In the genomic region with DNA sequence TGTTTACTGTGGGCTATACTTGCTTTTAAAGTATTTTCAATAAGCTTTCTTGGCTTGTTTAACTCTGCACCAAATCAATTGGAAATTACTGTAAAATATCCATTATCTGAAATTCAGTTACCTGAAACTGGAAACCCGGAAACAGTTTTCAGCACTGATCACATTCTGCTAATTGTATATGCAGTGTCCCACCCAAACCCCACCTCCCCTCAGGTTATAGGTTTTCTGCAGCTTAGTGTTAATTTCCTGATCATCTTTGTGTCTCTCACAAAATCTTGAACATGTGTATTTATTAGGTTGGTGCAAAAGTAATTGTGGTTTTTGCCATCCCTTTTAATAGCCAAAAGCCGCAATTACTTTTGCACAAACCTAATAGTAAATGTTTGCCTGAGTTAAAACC, we compare ENCODE assay signal across 8 cellular contexts. TPM values are rescaled to one million over a fixed set of nuclear protein-coding genes. Genes with fewer than 3 reads are reported as not detected.
DNase-seq lines count a peak whose midpoint lies in the region; ATAC-seq, FAIRE-seq and TF ChIP-seq lines count a peak whose summit lies in the region.

No MANE protein-coding gene starts in this region.

- H3K36me3 ChIP-seq in kidney (ENCODE audit: control insufficient read depth in 1 of 2, insufficient read depth in 2 of 2, low read length in 2 of 2), result no peaks in the 10 kb centered on the region
- H3K36me3 ChIP-seq in subcutaneous abdominal adipose tissue (ENCODE audit: control insufficient read depth in 5 of 5, insufficient read depth in 5 of 5, low read length in 5 of 5), result no peaks in the 10 kb centered on the region

- CTCF ChIA-PET in activated CD4-positive, alpha-beta T cell treated with anti-CD3 and anti-CD28 coated beads for 36 hours (lab: Charles Lee), result interaction anchor here (0.6 to 1.3 kb wide), 3 partner anchors 9 to 19 kb away, joined by 3 to 8 read pairs (median 3); no protein-coding TSS in a partner anchor

- peak overlapping the region; percentile 86 to 98 for H3K9ac ChIP-seq in kidney (ENCODE audit: low read length in 2 of 2)
- H3K9ac ChIP-seq in subcutaneous abdominal adipose tissue (ENCODE audit: low read length in 5 of 5), result peak overlapping the region; percentile 81 to 96 (median 93)

- TF ChIP-seq CTCF in kidney (IDR thresholded peaks at IDR 0.05; ENCODE audit: borderline replicate concordance, extremely low read depth, insufficient read depth), result no peak

- peak overlapping the region; percentile 91 for H3K27ac Mint-ChIP-seq in activated CD4-positive, alpha-beta T cell treated with anti-CD3 and anti-CD28 coated beads for 36 hours
- no peak overlapping the region for H3K27ac Mint-ChIP-seq in activated T-helper 1 cell treated with anti-CD3 and anti-CD28 coated beads, Interleukin-12 subunit alpha, Interleukin-12 subunit beta, Interleukin-2, Interleukin-4 antibody, amounts not matched to agents 30 ng/mL and 10 ng/mL and 1 ng/mL, durations not matched to agents 14 hours and 24 hours and 36 hours

- H3K4me1 ChIP-seq in kidney (ENCODE audit: control insufficient read depth in 1 of 2, insufficient read depth in 1 of 2, low read depth in 1 of 2, low read length in 2 of 2) (peaks cover 7 to 9% of the 10 kb centered on the region in 2 donors), subcutaneous abdominal adipose tissue (ENCODE audit: control insufficient read depth in 5 of 5, insufficient read depth in 5 of 5, low read length in 5 of 5) (peaks cover 0 to 31% (median 23%) of the 10 kb centered on the region in 5 donors)

- H3K27me3 ChIP-seq in subcutaneous abdominal adipose tissue (ENCODE audit: control insufficient read depth in 5 of 5, insufficient read depth in 4 of 5, low read length in 5 of 5), result no peaks in the 10 kb centered on the region

- FAIRE-seq in kidney (lab: Jason Lieb, UNC), result no peak

- POLR2A ChIA-PET in activated CD4-positive, alpha-beta T cell treated with anti-CD3 and anti-CD28 coated beads for 36 hours (lab: Charles Lee), result interaction anchor here (0.6 kb wide), 1 partner anchor 36 kb away, joined by 4 read pairs; no protein-coding TSS in a partner anchor

- H3K9me3 Mint-ChIP-seq in activated CD4-positive, alpha-beta T cell treated with anti-CD3 and anti-CD28 coated beads for 36 hours (ENCODE audit: low read depth), result no peaks in the 10 kb centered on the region
- no peaks in the 10 kb centered on the region for H3K9me3 Mint-ChIP-seq in activated T-helper 1 cell treated with anti-CD3 and anti-CD28 coated beads, Interleukin-12 subunit alpha, Interleukin-12 subunit beta, Interleukin-2, Interleukin-4 antibody, amounts not matched to agents 30 ng/mL and 10 ng/mL and 1 ng/mL, durations not matched to agents 14 hours and 24 hours and 36 hours

- peak overlapping the region; percentile 94 for H3K4me3 Mint-ChIP-seq in activated CD4-positive, alpha-beta T cell treated with anti-CD3 and anti-CD28 coated beads for 36 hours
- H3K4me3 Mint-ChIP-seq in activated T-helper 1 cell treated with anti-CD3 and anti-CD28 coated beads, Interleukin-12 subunit alpha, Interleukin-12 subunit beta, Interleukin-2, Interleukin-4 antibody, amounts not matched to agents 30 ng/mL and 10 ng/mL and 1 ng/mL, durations not matched to agents 14 hours and 24 hours and 36 hours, result peak overlapping the region; percentile 95

- H3K9me3 ChIP-seq in kidney (ENCODE audit: control insufficient read depth in 1 of 2, low read length in 2 of 2), result no peaks in the 10 kb centered on the region
- peaks cover 0 to under 1% (median 0%) of the 10 kb centered on the region in 5 donors for H3K9me3 ChIP-seq in subcutaneous abdominal adipose tissue (ENCODE audit: control insufficient read depth in 5 of 5, low read length in 5 of 5)

- peaks cover 5% of the 10 kb centered on the region for H3K36me3 Mint-ChIP-seq in activated CD4-positive, alpha-beta T cell treated with anti-CD3 and anti-CD28 coated beads for 36 hours (ENCODE audit: low read depth)
- H3K36me3 Mint-ChIP-seq in activated T-helper 1 cell treated with anti-CD3 and anti-CD28 coated beads, Interleukin-12 subunit alpha, Interleukin-12 subunit beta, Interleukin-2, Interleukin-4 antibody, amounts not matched to agents 30 ng/mL and 10 ng/mL and 1 ng/mL, durations not matched to agents 14 hours and 24 hours and 36 hours (ENCODE audit: low read depth), result peaks cover 4% of the 10 kb centered on the region

- no peak for DNase-seq in activated CD4-positive, alpha-beta T cell treated with anti-CD3 and anti-CD28 coated beads for 36 hours
- DNase-seq in activated CD4-positive, alpha-beta T cell treated with anti-CD3 and anti-CD28 coated beads, Interleukin-2, amount 50 U/mL, for 1 hour, result no peak
- DNase-seq in activated T-helper 1 cell treated with anti-CD3 and anti-CD28 coated beads, Interleukin-12 subunit alpha, Interleukin-12 subunit beta, Interleukin-2, Interleukin-4 antibody, amounts not matched to agents 30 ng/mL and 10 ng/mL and 1 ng/mL, durations not matched to agents 14 hours and 24 hours and 36 hours (ENCODE audit: low spot score), result no peak
- no peak for DNase-seq in kidney
- no peak for DNase-seq in NCI-H1436 (lab: John Stamatoyannopoulos, UW)
- no peak for DNase-seq in activated CD4-positive, alpha-beta T cell treated with anti-CD3 and anti-CD28 coated beads, Interleukin-2, amount 50 U/mL, for 4 hours

- no peak for ATAC-seq in activated CD4-positive, alpha-beta T cell treated with anti-CD3 and anti-CD28 coated beads for 36 hours
- ATAC-seq in GM19397 (IDR thresholded peaks at IDR 0.05; ENCODE audit: unreplicated experiment), result no peak

- H3K27me3 Mint-ChIP-seq in activated CD4-positive, alpha-beta T cell treated with anti-CD3 and anti-CD28 coated beads for 36 hours, result no peaks in the 10 kb centered on the region
- H3K27me3 Mint-ChIP-seq in activated T-helper 1 cell treated with anti-CD3 and anti-CD28 coated beads, Interleukin-12 subunit alpha, Interleukin-12 subunit beta, Interleukin-2, Interleukin-4 antibody, amounts not matched to agents 30 ng/mL and 10 ng/mL and 1 ng/mL, durations not matched to agents 14 hours and 24 hours and 36 hours (ENCODE audit: insufficient read depth), result no peaks in the 10 kb centered on the region

- intact Hi-C loops in activated CD4-positive, alpha-beta T cell treated with anti-CD3 and anti-CD28 coated beads for 36 hours (cut with DNase I, micrococcal nuclease), result no loop called here
- intact Hi-C loops in activated T-helper 1 cell treated with anti-CD3 and anti-CD28 coated beads, Interleukin-12 subunit alpha, Interleukin-12 subunit beta, Interleukin-2, Interleukin-4 antibody, amounts not matched to agents 30 ng/mL and 10 ng/mL and 1 ng/mL, durations not matched to agents 14 hours and 24 hours and 36 hours (cut with micrococcal nuclease), result loop anchor here (10.0 kb wide), 2 partner anchors 649 to 739 kb away; a partner anchor contains a TSS
- intact Hi-C loops in kidney (cut with DNase I), result no loop called here

- peaks cover 35% of the 10 kb centered on the region for H3K4me1 Mint-ChIP-seq in activated CD4-positive, alpha-beta T cell treated with anti-CD3 and anti-CD28 coated beads for 36 hours
- peaks cover 35% of the 10 kb centered on the region for H3K4me1 Mint-ChIP-seq in activated T-helper 1 cell treated with anti-CD3 and anti-CD28 coated beads, Interleukin-12 subunit alpha, Interleukin-12 subunit beta, Interleukin-2, Interleukin-4 antibody, amounts not matched to agents 30 ng/mL and 10 ng/mL and 1 ng/mL, durations not matched to agents 14 hours and 24 hours and 36 hours (ENCODE audit: low read depth)

- H3K4me3 ChIP-seq in kidney (ENCODE audit: low read length in 2 of 2), result peak overlapping the region; percentile 88 to 98
- H3K4me3 ChIP-seq in subcutaneous abdominal adipose tissue (ENCODE audit: low read depth in 1 of 5, low read length in 5 of 5), result peak overlapping the region; percentile 91 to 100 (median 98)

- H3K27ac ChIP-seq in kidney (ENCODE audit: low read depth in 2 of 2, low read length in 2 of 2), result no peak overlapping the region
- peak overlapping the region; percentile 84 for H3K27ac ChIP-seq in subcutaneous abdominal adipose tissue (ENCODE audit: low read depth, low read length)

RNA-seq across cellular contexts. Expression of a gene that starts 1.3 kb away (rescaled TPM):
- 10 to 100 TPM; 50.2 to 56.0 TPM for total RNA-seq in activated CD4-positive, alpha-beta T cell treated with anti-CD3 and anti-CD28 coated beads for 36 hours
- total RNA-seq in activated T-helper 1 cell treated with anti-CD3 and anti-CD28 coated beads, Interleukin-12 subunit alpha, Interleukin-12 subunit beta, Interleukin-2, Interleukin-4 antibody, amounts not matched to agents 30 ng/mL and 10 ng/mL and 1 ng/mL, durations not matched to agents 14 hours and 24 hours and 36 hours, result 30.5 and 35.0 TPM in 2 replicates
- total RNA-seq in kidney, result 81.3 TPM
- polyA plus RNA-seq in kidney (ENCODE audit: insufficient read depth, low read depth, low replicate concordance), result 75.8 TPM
